ENCODE assay signal across 1 cellular context in genomic region chr15:67195305-67195704, GRCh38.
TF ChIP-seq lines count a peak whose summit lies in the region.

No MANE protein-coding gene starts in this region.

TF ChIP-seq in WTC11, 78 proteins besides CTCF, POLR2A, EP300 and RAD21 (continued from another document):
- TF ChIP-seq IRF1 (CRISPR knock-in tag; IDR thresholded peaks at IDR 0.05) (no peak), ZNF317 (CRISPR knock-in tag; IDR thresholded peaks at IDR 0.05; ENCODE audit: borderline replicate concordance, low read depth) (no peak), TP53 (CRISPR knock-in tag; IDR thresholded peaks at IDR 0.05) (no peak)
